8 cellular contexts compared by ENCODE assay signal in the genomic region with DNA sequence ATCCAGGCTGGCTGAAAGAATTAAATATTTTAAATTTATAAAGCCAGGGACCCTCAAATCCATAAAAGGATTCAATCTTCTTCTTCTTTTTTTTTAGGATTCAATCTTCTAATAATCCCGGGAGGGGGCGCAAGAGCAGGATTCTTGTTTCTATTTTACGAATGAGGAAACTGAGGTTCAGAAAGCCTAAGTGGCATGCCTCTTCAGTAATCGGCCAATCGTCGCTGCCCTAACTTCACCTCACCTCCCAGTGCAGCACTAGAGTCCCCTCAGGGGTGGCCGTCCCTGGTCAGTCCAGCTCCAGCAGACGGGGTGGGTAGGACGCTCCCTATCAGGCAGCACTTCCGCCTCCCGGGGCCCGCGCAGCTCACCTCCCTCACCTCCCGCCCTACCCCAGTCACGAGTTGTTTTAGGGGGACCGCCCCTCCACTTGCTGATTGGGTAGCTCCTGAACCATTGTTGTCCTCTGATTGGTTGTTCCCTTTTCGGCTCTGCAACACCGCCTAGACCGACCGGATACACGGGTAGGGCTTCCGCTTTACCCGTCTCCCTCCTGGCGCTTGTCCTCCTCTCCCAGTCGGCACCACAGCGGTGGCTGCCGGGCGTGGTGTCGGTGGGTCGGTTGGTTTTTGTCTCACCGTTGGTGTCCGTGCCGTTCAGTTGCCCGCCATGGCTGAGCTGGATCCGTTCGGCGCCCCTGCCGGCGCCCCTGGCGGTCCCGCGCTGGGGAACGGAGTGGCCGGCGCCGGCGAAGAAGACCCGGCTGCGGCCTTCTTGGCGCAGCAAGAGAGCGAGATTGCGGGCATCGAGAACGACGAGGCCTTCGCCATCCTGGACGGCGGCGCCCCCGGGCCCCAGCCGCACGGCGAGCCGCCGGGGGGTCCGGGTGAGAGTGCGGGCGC. TPM values are rescaled to one million over a fixed set of nuclear protein-coding genes. Genes with fewer than 3 reads are reported as not detected.
DNase-seq lines count a peak whose midpoint lies in the region; FAIRE-seq and TF ChIP-seq lines count a peak whose summit lies in the region.

A gene with protein sequence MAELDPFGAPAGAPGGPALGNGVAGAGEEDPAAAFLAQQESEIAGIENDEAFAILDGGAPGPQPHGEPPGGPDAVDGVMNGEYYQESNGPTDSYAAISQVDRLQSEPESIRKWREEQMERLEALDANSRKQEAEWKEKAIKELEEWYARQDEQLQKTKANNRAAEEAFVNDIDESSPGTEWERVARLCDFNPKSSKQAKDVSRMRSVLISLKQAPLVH (plus strand): TSS at position 534 of the 902 bp plus-strand sequence. CDS start 136 bp downstream, at position 670.

- H3K23ac ChIP-seq in neuronal stem cell (ENCODE audit: low read depth, low read length, poor library complexity): peak within 1 kb of the TSS; percentile 94

- peak within 1 kb of the TSS; percentile 92 for H3K9ac ChIP-seq in neuronal stem cell (ENCODE audit: low read depth, low read length, poor library complexity)

- no peaks in the 10 kb centered on the region for H3K9me3 Mint-ChIP-seq in HFFc6
- H3K9me3 Mint-ChIP-seq in activated naive CD4-positive, alpha-beta T cell treated with anti-CD3 and anti-CD28 coated beads for 36 hours: no peaks in the 10 kb centered on the region

- peak within 1 kb of the TSS; percentile 99 for H3K4me3 Mint-ChIP-seq in HFFc6
- peak within 1 kb of the TSS; percentile 84 for H3K4me3 Mint-ChIP-seq in activated naive CD4-positive, alpha-beta T cell treated with anti-CD3 and anti-CD28 coated beads for 36 hours

- no peaks in the 10 kb centered on the region for H3K27me3 ChIP-seq in neuronal stem cell (ENCODE audit: control insufficient read depth in 3 of 3, insufficient read depth in 3 of 3, low read depth in 1 of 3, low read length in 3 of 3)

- DNase-seq in HFFc6: peak; percentile 98
- peak; percentile 99 for DNase-seq in NAMALWA (ENCODE audit: low spot score)
- DNase-seq in SK-N-DZ (ENCODE audit: low spot score): peak; percentile 99
- peak; percentile 98 for DNase-seq in activated naive CD4-positive, alpha-beta T cell treated with anti-CD3 and anti-CD28 coated beads for 36 hours
- peak; percentile 99 for DNase-seq in frontal cortex (ENCODE audit: low spot score in 2 of 2)
- DNase-seq in neuronal stem cell (ENCODE audit: low spot score): peak; percentile 96

- WGBS in neuronal stem cell (ENCODE audit: extremely low coverage in 2 of 2, insufficient read length in 2 of 2, insufficient replicate concordance in 1 of 2), 2 donors: no CpG with 5 or more reads among the region's 68 CpGs

- H3K27ac ChIP-seq in neuronal stem cell (replicated peaks; ENCODE audit: low read length): peak within 1 kb of the TSS; percentile 89

- no peak within 1 kb of the TSS for H2BK15ac ChIP-seq in neuronal stem cell (ENCODE audit: low read length)

- H3K9me3 ChIP-seq in neuronal stem cell (replicated peaks in 1 of 2; ENCODE audit: control insufficient read depth in 2 of 2, insufficient read depth in 1 of 2, low read depth in 1 of 2, low read length in 2 of 2): peaks cover 0 to 3% of the 10 kb centered on the region in 2 donors

- H3K4me1 Mint-ChIP-seq in HFFc6 (ENCODE audit: low read depth): peaks cover 74% of the 10 kb centered on the region
- H3K4me1 Mint-ChIP-seq in activated naive CD4-positive, alpha-beta T cell treated with anti-CD3 and anti-CD28 coated beads for 36 hours (ENCODE audit: low read depth): peaks cover 42% of the 10 kb centered on the region

- H2BK120ac ChIP-seq in neuronal stem cell (ENCODE audit: low read depth, low read length): no peak within 1 kb of the TSS

- H3K14ac ChIP-seq in neuronal stem cell (ENCODE audit: low read length): peak within 1 kb of the TSS; percentile 43

- H3K27ac Mint-ChIP-seq in HFFc6: peak within 1 kb of the TSS; percentile 91
- peak within 1 kb of the TSS; percentile 84 for H3K27ac Mint-ChIP-seq in activated naive CD4-positive, alpha-beta T cell treated with anti-CD3 and anti-CD28 coated beads for 36 hours

- no peak within 1 kb of the TSS for H3K4ac ChIP-seq in neuronal stem cell (ENCODE audit: low read length)

- peak within 1 kb of the TSS; percentile 33 for H2AK5ac ChIP-seq in neuronal stem cell (ENCODE audit: low read depth, low read length)

- peaks cover 2 to 28% of the 10 kb centered on the region in 2 donors for H3K36me3 ChIP-seq in neuronal stem cell (replicated peaks in 1 of 2; ENCODE audit: control insufficient read depth in 2 of 2, insufficient read depth in 2 of 2, low read length in 2 of 2)

- no peak within 1 kb of the TSS for H2BK12ac ChIP-seq in neuronal stem cell (ENCODE audit: low read length)

- H3K36me3 Mint-ChIP-seq in HFFc6 (ENCODE audit: low read depth): peaks cover 21% of the 10 kb centered on the region
- H3K36me3 Mint-ChIP-seq in activated naive CD4-positive, alpha-beta T cell treated with anti-CD3 and anti-CD28 coated beads for 36 hours (ENCODE audit: low read depth): peaks cover 15% of the 10 kb centered on the region

- H4K91ac ChIP-seq in neuronal stem cell (ENCODE audit: low read depth, low read length, poor library complexity): no peak within 1 kb of the TSS

- intact Hi-C loops in activated naive CD4-positive, alpha-beta T cell treated with anti-CD3 and anti-CD28 coated beads for 36 hours (cut with micrococcal nuclease): loop anchor here (1.0 to 2.0 kb wide), 10 partner anchors 38 to 1080 kb away; a partner anchor contains a TSS

- FAIRE-seq in frontal cortex (lab: Jason Lieb, UNC): peak; percentile 54

- CTCF ChIA-PET in activated naive CD4-positive, alpha-beta T cell treated with anti-CD3 and anti-CD28 coated beads for 36 hours (lab: Charles Lee): interaction anchor here (0.6 to 3.5 kb wide), 31 partner anchors 9 to 538 kb away, joined by 3 to 34 read pairs (median 4); a partner anchor contains a TSS

- TF ChIP-seq CTCF in HFFc6 (IDR thresholded peaks at IDR 0.05) (peak; percentile 79), subcutaneous adipose tissue (IDR thresholded peaks at IDR 0.05; ENCODE audit: low read depth) (no peak)

- H3K18ac ChIP-seq in neuronal stem cell (ENCODE audit: low read length): peak within 1 kb of the TSS; percentile 93

- H2BK5ac ChIP-seq in neuronal stem cell (ENCODE audit: low read length): peak within 1 kb of the TSS; percentile 75

- H2AFZ ChIP-seq in neuronal stem cell (ENCODE audit: low read length): peak within 1 kb of the TSS; percentile 89

- H3K27me3 Mint-ChIP-seq in HFFc6 (ENCODE audit: insufficient read depth): peaks cover 3% of the 10 kb centered on the region; the same call in 1 of the 2 replicates
- no peaks in the 10 kb centered on the region for H3K27me3 Mint-ChIP-seq in activated naive CD4-positive, alpha-beta T cell treated with anti-CD3 and anti-CD28 coated beads for 36 hours (ENCODE audit: low read depth)

- peak within 1 kb of the TSS; percentile 92 for H3K4me3 ChIP-seq in GM08714 (ENCODE audit: low read length)
- peak within 1 kb of the TSS; percentile 81 to 98 for H3K4me3 ChIP-seq in neuronal stem cell (ENCODE audit: low read length in 2 of 2)

- no peak within 1 kb of the TSS for H4K8ac ChIP-seq in neuronal stem cell (ENCODE audit: low read depth, low read length)

- H3K4me1 ChIP-seq in neuronal stem cell (ENCODE audit: control insufficient read depth in 2 of 2, insufficient read depth in 1 of 2, low read depth in 1 of 2, low read length in 2 of 2): peaks cover 10 to 12% of the 10 kb centered on the region in 2 donors

- peak within 1 kb of the TSS; percentile 76 for H3K4me2 ChIP-seq in neuronal stem cell (ENCODE audit: insufficient read depth, low read length, poor library complexity, severe bottlenecking)

- H3K79me1 ChIP-seq in neuronal stem cell (ENCODE audit: low read depth, low read length): peaks cover 5% of the 10 kb centered on the region

RNA-seq across cellular contexts. Expression of the gene that starts here (rescaled TPM):
- total RNA-seq in HFFc6 (2021; fragmentation: NEBNext Ultra II Directional; extraction: Animal tissue kit (Norgen Biotek cat#: 25700)): 100 to 1,000 TPM; 247 to 272 (median 259) TPM
- polyA plus RNA-seq in SK-N-DZ (2014; cell fraction: cytosol; rRNA removed): 520 and 537 TPM in 2 replicates
- polyA plus RNA-seq in SK-N-DZ (2014; cell fraction: nucleus; rRNA removed): 198 and 245 TPM in 2 replicates
- total RNA-seq in activated naive CD4-positive, alpha-beta T cell treated with anti-CD3 and anti-CD28 coated beads for 36 hours: 100 to 1,000 TPM in 1 of 2 experiments, 10 to 100 TPM in 1; 96.4 to 101 TPM
- total RNA-seq in frontal cortex: 152 TPM
- 191 TPM for polyA plus RNA-seq in neuronal stem cell (2013, experiment 1 of 2)
- polyA plus RNA-seq in neuronal stem cell (2013, experiment 2 of 2): 183 TPM
- 100 to 1,000 TPM; 155 to 207 (median 175) TPM for total RNA-seq in subcutaneous adipose tissue

Comparison
In these comparisons a context has a peak if more than half of its experiments do, and no peak if none do; other contexts are left out.
1. Peak in every context shown above with its lines: DNase-seq, H3K4me3 ChIP-seq and H3K27ac ChIP-seq.